In genomic region chr18:80200171-80200931, GRCh38 we compare ENCODE assay signal across 8 cellular contexts. TPM values are rescaled to one million over a fixed set of nuclear protein-coding genes. Genes with fewer than 3 reads are reported as not detected.
DNase-seq lines count a peak whose midpoint lies in the region; ATAC-seq and TF ChIP-seq lines count a peak whose summit lies in the region.

No MANE protein-coding gene starts in this region.

- H3K4me1 ChIP-seq in HEK293 (ENCODE audit: control insufficient read depth, insufficient read depth, low read length), result peaks cover 8% of the 10 kb centered on the region

- no peaks in the 10 kb centered on the region; a peak in 1 of 3 replicates for H3K36me3 ChIP-seq in HEK293 (ENCODE audit: control insufficient read depth in 2 of 2, insufficient read depth in 1 of 2, low read length in 2 of 2)

- POLR2A ChIA-PET in HEK293 (lab: Yijun Ruan, JAX), result no interaction called here

- CTCF ChIA-PET in HEK293 (lab: Yijun Ruan, JAX), result interaction anchor here (0.6 to 1.1 kb wide), 4 partner anchors 29 to 56 kb away, joined by 3 to 5 read pairs (median 3); no protein-coding TSS in a partner anchor

- H3K9me3 ChIP-seq in HEK293 (ENCODE audit: control insufficient read depth, insufficient read depth, low read depth, low read length), result no peaks in the 10 kb centered on the region

- DNase-seq in Ammon's horn (ENCODE audit: low spot score) (peak; percentile 89), anterior cingulate cortex (lab: John Stamatoyannopoulos, UW) (peak in 40 of 58 donors; percentile 12 to 81 (median 46)), medulla oblongata (ENCODE audit: extremely low spot score) (peak; percentile 90), EL (no peak), SK-N-DZ (ENCODE audit: low spot score) (no peak)

- peak; percentile 53 for TF ChIP-seq CTCF in HEK293 (tag by site-specific recombination; IDR thresholded peaks at IDR 0.05)

- no peak overlapping the region for H3K4me3 ChIP-seq in HEK293 (ENCODE audit: low read depth, low read length)

- no peak for ATAC-seq in HG03175 (IDR thresholded peaks at IDR 0.05; ENCODE audit: unreplicated experiment)
- no peak for ATAC-seq in GM21526 (IDR thresholded peaks at IDR 0.05; ENCODE audit: low FRiP score, unreplicated experiment)

- no peak overlapping the region for H3K27ac ChIP-seq in HEK293 (ENCODE audit: extremely low read depth, low read depth, low read length)

TF ChIP-seq in HEK293, 187 proteins besides CTCF, POLR2A, EP300 and RAD21:
- TF ChIP-seq ZNF10 (tag by site-specific recombination; IDR thresholded peaks at IDR 0.05), result no peak
- 0 out of 2 replicates have a peak, but pooled peaks have one; percentile 21 for TF ChIP-seq ZNF660 (tag by site-specific recombination; IDR thresholded peaks at IDR 0.05)
- peak; percentile 66 for TF ChIP-seq ATF2 (tag by site-specific recombination; IDR thresholded peaks at IDR 0.05; ENCODE audit: low read depth)
- TF ChIP-seq ZNF692 (tag by site-specific recombination; IDR thresholded peaks at IDR 0.05), result peak; percentile 58; the same call in 1 of the 2 replicates
- no peak for TF ChIP-seq ZNF26 (tag by site-specific recombination; IDR thresholded peaks at IDR 0.05)
- no peak for TF ChIP-seq PRDM2 (tag by site-specific recombination; IDR thresholded peaks at IDR 0.05; ENCODE audit: borderline replicate concordance)
- TF ChIP-seq ZNF433 (tag by site-specific recombination; IDR thresholded peaks at IDR 0.05; ENCODE audit: low read depth), result no peak

RNA-seq across cellular contexts. Expression of gene PARD6G, which starts 47.0 kb away (rescaled TPM):
- polyA plus RNA-seq in SK-N-DZ (2014; cell fraction: cytosol; rRNA removed), result 10.3 and 11.8 TPM in 2 replicates
- polyA plus RNA-seq in SK-N-DZ (2014; cell fraction: nucleus; rRNA removed), result 8.2 and 11.8 TPM in 2 replicates

Comparison
In these comparisons a context has a peak if more than half of its experiments do, and no peak if none do; other contexts are left out.
1. DNase-seq: peak in Ammon's horn (single experiment), anterior cingulate cortex (40 of 58) and medulla oblongata (single experiment); none in EL (single experiment) and SK-N-DZ (single experiment).